In genomic region chr10:50358411-50358810, GRCh38 we compare ENCODE assay signal across 15 cellular contexts.
DNase-seq lines count a peak whose midpoint lies in the region; ATAC-seq, FAIRE-seq and TF ChIP-seq lines count a peak whose summit lies in the region.
"Had no signal": no experiment of that assay in that cellular context is flagged by ENCODE, and none has a peak within 500 bp of the region (broad histone marks: within the 10 kb centered on the region; RNA-seq: fewer than 3 reads in every experiment).

No MANE protein-coding gene starts in this region.

- BruUV-seq in OCI-LY7 (replicated peaks; lab: Mats Ljungman, UMichigan), result no TSS peak
- no TSS peak for BruUV-seq in K562 (replicated peaks; lab: Mats Ljungman, UMichigan)
- BruUV-seq in A673 (replicated peaks; lab: Mats Ljungman, UMichigan), result no TSS peak

- intact Hi-C loops in OCI-LY7 (cut with micrococcal nuclease; ENCODE audit: unreplicated experiment) (loop anchor here (2.0 kb wide), 1 partner anchor 264 kb away; the partner anchor contains the start of gene SGMS1), K562 (cut with micrococcal nuclease) (loop anchor here (5.0 kb wide), 1 partner anchor 46 kb away; no protein-coding TSS in a partner anchor), lower lobe of right lung (cut with DNase I) (no loop called here), A673 (cut with micrococcal nuclease; ENCODE audit: unreplicated experiment) (no loop called here)

- 9% methylated on average over 2 of the region's 2 CpGs for WGBS in K562 (ENCODE audit: insufficient coverage, low coverage, missing lambda C conversion rate)

- H3K9me1 ChIP-seq in K562 (ENCODE audit: control insufficient read depth, insufficient read depth, low read length), result no peaks in the 10 kb centered on the region

- no peak for TF ChIP-seq EP300 in K562 (IDR thresholded peaks at IDR 0.05; ENCODE audit: low read length)

- CTCF ChIA-PET in OCI-LY7 (lab: Charles Lee; ENCODE audit: unreplicated experiment), result no interaction called here
- CTCF ChIA-PET in K562 (lab: Yijun Ruan, JAX; ENCODE audit: low intra/inter-chr PET ratio), result no interaction called here
- CTCF ChIA-PET in A673 (lab: Charles Lee), result no interaction called here

- H3K27ac ChIP-seq in OCI-LY7 (ENCODE audit: low read depth, low read length, poor library complexity, severe bottlenecking) (peak overlapping the region; percentile 100), K562 (ENCODE audit: extremely low read depth, low read depth, low read length) (peak overlapping the region; percentile 41), lower lobe of right lung (peak overlapping the region; percentile 8), A673 (ENCODE audit: low read depth, low read length, poor library complexity, severe bottlenecking) (no peak overlapping the region)
- H3K27ac ChIP-seq: C4-2B, GM23248 had no signal

- H3K9me3 ChIP-seq in OCI-LY7 (ENCODE audit: low read length), result no peaks in the 10 kb centered on the region
- peaks cover 4% of the 10 kb centered on the region; the same call in 1 of the 2 replicates for H3K9me3 ChIP-seq in K562 (replicated peaks; ENCODE audit: control insufficient read depth, insufficient read depth, low read depth, low read length)
- no peaks in the 10 kb centered on the region for H3K9me3 ChIP-seq in lower lobe of right lung
- H3K9me3 ChIP-seq in A673 (ENCODE audit: low read depth, low read length, poor library complexity, severe bottlenecking), result no peaks in the 10 kb centered on the region
- H3K9me3 ChIP-seq: BE2C had no signal

- H3K4me3 ChIP-seq in OCI-LY7 (ENCODE audit: low read depth, low read length, poor library complexity, severe bottlenecking) (peak overlapping the region; percentile 72), K562 (no peak overlapping the region), lower lobe of right lung (no peak overlapping the region), A673 (ENCODE audit: low read depth, low read length, poor library complexity, severe bottlenecking) (no peak overlapping the region)
- H3K4me3 ChIP-seq: GM23248 had no signal

- no peak for TF ChIP-seq RAD21 in K562 (CRISPR knock-in tag; conservative IDR thresholded peaks at IDR 0.05 in 1 of 2, IDR thresholded peaks at IDR 0.05 in 1 of 2)

- ATAC-seq in K562 (peak; percentile 57), lower lobe of right lung (no peak), GM21825 (IDR thresholded peaks at IDR 0.05; ENCODE audit: unreplicated experiment) (no peak)
- ATAC-seq: CD8-positive, alpha-beta T cell had no signal

- no peaks in the 10 kb centered on the region for H3K9me2 ChIP-seq in OCI-LY7 (ENCODE audit: insufficient read depth, low read length)

- H3K27me3 ChIP-seq in K562 (ENCODE audit: control insufficient read depth in 2 of 2, insufficient read depth in 2 of 2, low read length in 2 of 2) (no peaks in the 10 kb centered on the region), lower lobe of right lung (ENCODE audit: low read depth) (no peaks in the 10 kb centered on the region), A673 (replicated peaks; ENCODE audit: insufficient read depth, low read depth, low read length, poor library complexity) (no peaks in the 10 kb centered on the region)
- H3K27me3 ChIP-seq: BE2C had no signal

- in situ Hi-C loops in K562 (cut with MboI), result no loop called here

- no peak for TF ChIP-seq CTCF in OCI-LY7 (conservative IDR thresholded peaks at IDR 0.05; ENCODE audit: low read length)
- TF ChIP-seq CTCF in K562 (IDR thresholded peaks at IDR 0.05 in 2 of 3, conservative IDR thresholded peaks at IDR 0.05 in 1 of 3; ENCODE audit: insufficient read depth in 2 of 3, low read depth in 1 of 3, low read length in 3 of 3), result no peak
- TF ChIP-seq CTCF in lower lobe of right lung (IDR thresholded peaks at IDR 0.05), result no peak
- TF ChIP-seq CTCF in A673 (conservative IDR thresholded peaks at IDR 0.05; ENCODE audit: low read depth, low read length), result no peak

- FAIRE-seq in GM18507 (lab: Jason Lieb, UNC) (peak; percentile 12), K562 (lab: Jason Lieb, UNC) (peak; percentile 61)

- TF ChIP-seq POLR2A in K562 (conservative IDR thresholded peaks at IDR 0.05), result no peak

- POLR2A ChIA-PET in OCI-LY7 (lab: Charles Lee), result interaction anchor here (0.8 to 5.1 kb wide), 9 partner anchors 9 to 301 kb away, joined by 3 to 36 read pairs (median 3); no protein-coding TSS in a partner anchor
- POLR2A ChIA-PET in K562 (lab: Yijun Ruan, JAX), result interaction anchor here (1.4 to 1.6 kb wide), 3 partner anchors 14 to 168 kb away, joined by 4 to 10 read pairs (median 7); no protein-coding TSS in a partner anchor
- POLR2A ChIA-PET in A673 (lab: Charles Lee; ENCODE audit: low non-redundant PET), result no interaction called here

- DNase-seq in GM18507 (ENCODE audit: extremely low spot score, insufficient read length, low read depth) (no peak), OCI-LY7 (ENCODE audit: low spot score) (no peak), K562 (ENCODE audit: extremely low read depth in 1 of 4, low spot score in 3 of 4) (peak in 1 of 4 experiments; percentile 72), lower lobe of right lung (no peak), superior temporal gyrus (ENCODE audit: extremely low spot score) (no peak), A673 (ENCODE audit: low spot score) (no peak)
- DNase-seq: BE2C; CD8-positive, alpha-beta T cell; COR-L47; DND-41; GF-D8; GM23248; H7 had no signal

- H3K4me2 ChIP-seq in OCI-LY7 (ENCODE audit: low read length) (peak overlapping the region; percentile 88), K562 (ENCODE audit: insufficient read depth, low read length) (peak overlapping the region; percentile 27; the same call in 1 of the 2 replicates)

- peak overlapping the region; percentile 3 to 29; a peak in 2 of 4 replicates for H3K9ac ChIP-seq in K562 (ENCODE audit: insufficient read depth in 1 of 2, low read depth in 2 of 2, low read length in 2 of 2)
- H3K9ac ChIP-seq: GM23248 had no signal

- H3K79me2 ChIP-seq in OCI-LY7 (ENCODE audit: insufficient read depth, low read depth, low read length) (peaks cover 57% of the 10 kb centered on the region), K562 (ENCODE audit: control insufficient read depth, insufficient read depth, low read length) (peaks cover 78% of the 10 kb centered on the region)

- peaks cover 9% of the 10 kb centered on the region for H3K36me3 ChIP-seq in OCI-LY7 (ENCODE audit: insufficient read depth, low read length)
- peaks cover 18% of the 10 kb centered on the region; the same call in 2 of the 3 replicates for H3K36me3 ChIP-seq in K562 (ENCODE audit: control insufficient read depth, insufficient read depth, low read length)
- no peaks in the 10 kb centered on the region for H3K36me3 ChIP-seq in lower lobe of right lung
- H3K36me3 ChIP-seq in A673 (ENCODE audit: insufficient read depth, low read length, poor library complexity, severe bottlenecking), result no peaks in the 10 kb centered on the region
- H3K36me3 ChIP-seq: BE2C had no signal

- H3K4me1 ChIP-seq in OCI-LY7 (ENCODE audit: insufficient read depth, low read length, poor library complexity, severe bottlenecking) (peaks cover 60% of the 10 kb centered on the region), K562 (replicated peaks in 1 of 2; ENCODE audit: control insufficient read depth in 2 of 2, insufficient read depth in 2 of 2, low read length in 2 of 2) (peaks cover 15 to 48% of the 10 kb centered on the region in 2 experiments), lower lobe of right lung (peaks cover 50% of the 10 kb centered on the region), A673 (ENCODE audit: insufficient read depth, low read length, poor library complexity, severe bottlenecking) (peaks cover 6% of the 10 kb centered on the region)
- H3K4me1 ChIP-seq: BE2C had no signal

- H4K20me1 ChIP-seq in OCI-LY7 (ENCODE audit: insufficient read depth, low read length), result no peaks in the 10 kb centered on the region
- no peaks in the 10 kb centered on the region for H4K20me1 ChIP-seq in K562 (replicated peaks; ENCODE audit: control insufficient read depth, insufficient read depth, low read length)

- no peak overlapping the region for H2AFZ ChIP-seq in OCI-LY7 (ENCODE audit: low read length)
- no peak overlapping the region for H2AFZ ChIP-seq in K562 (ENCODE audit: low read depth, low read length)
- H2AFZ ChIP-seq: GM23248 had no signal

TF ChIP-seq in K562, 482 proteins besides CTCF, POLR2A, EP300 and RAD21 (continues in another document):
- TF ChIP-seq ZBTB1 (CRISPR knock-in tag; IDR thresholded peaks at IDR 0.05; ENCODE audit: borderline replicate concordance, low read depth) (no peak), ERF (CRISPR knock-in tag; IDR thresholded peaks at IDR 0.05) (0 out of 2 replicates have a peak, but pooled peaks have one; percentile 33), PML (IDR thresholded peaks at IDR 0.05; ENCODE audit: low read length) (0 out of 2 replicates have a peak, but pooled peaks have one; percentile 1), CXXC5 (CRISPR knock-in tag; IDR thresholded peaks at IDR 0.05) (peak; percentile 48), ZNF668 (CRISPR knock-in tag; IDR thresholded peaks at IDR 0.05) (peak; percentile 14; the same call in 1 of the 2 replicates), SAFB (IDR thresholded peaks at IDR 0.05; ENCODE audit: borderline replicate concordance, low read depth, low read length) (no peak), ZNF592 (IDR thresholded peaks at IDR 0.05) (peak; percentile 57; the same call in 1 of the 2 replicates)

Comparison
In these comparisons a context has a peak if more than half of its experiments do, and no peak if none do; other contexts are left out.
1. intact Hi-C loops: an anchor here in OCI-LY7 (2.0 kb wide) and K562 (5.0 kb wide); none called in lower lobe of right lung and A673.